33 cellular contexts compared by ENCODE assay signal in the genomic region with DNA sequence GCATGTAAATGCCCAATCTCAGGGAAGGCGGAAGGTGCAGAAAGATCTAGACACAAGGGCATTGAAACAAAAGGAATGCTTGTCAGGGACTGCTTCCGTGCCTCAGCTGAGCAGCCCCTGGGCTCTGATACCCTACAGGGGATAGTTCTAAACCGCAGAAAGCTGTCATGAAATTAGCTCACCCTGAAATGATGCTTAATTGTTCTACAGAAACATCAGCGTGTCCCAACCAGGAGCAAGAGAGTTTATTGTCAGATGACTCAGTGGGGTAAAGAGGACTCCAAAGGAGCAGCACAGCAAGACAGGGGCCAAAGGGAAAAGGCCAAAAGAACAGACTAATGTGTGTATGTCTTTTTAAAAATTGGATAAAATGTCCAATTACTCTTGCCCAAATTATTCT.
"Had no signal": no experiment of that assay in that cellular context is flagged by ENCODE, and none has a peak within 500 bp of the region (broad histone marks: within the 10 kb centered on the region; RNA-seq: fewer than 3 reads in every experiment).

No MANE protein-coding gene starts in this region.

- H3K9me3 ChIP-seq: Peyer's patch had no signal

- H3K27me3 ChIP-seq: brain microvascular endothelial cell, Peyer's patch had no signal

- ATAC-seq: activated CD8-positive, alpha-beta T cell treated with anti-CD3 and anti-CD28 coated beads for 36 hours; activated T-cell treated with anti-CD3 and anti-CD28 coated beads, Interleukin-2, amount 50 U/mL, for 72 hours; activated T-helper 17 cell treated with anti-CD3 and anti-CD28 coated beads, Interleukin-2, amount 50 U/mL, for 72 hours; PC-3; Right ventricle myocardium inferior had no signal

- DNase-seq: activated CD4-positive, alpha-beta T cell treated with anti-CD3 and anti-CD28 coated beads, Interleukin-2, amount 10 ng/mL, durations not matched to agents 24 days and 14 days; activated CD4-positive, alpha-beta T cell treated with anti-CD3 and anti-CD28 coated beads, Interleukin-2, amount 50 U/mL, for 4 hours; activated CD8-positive, alpha-beta T cell treated with anti-CD3 and anti-CD28 coated beads for 36 hours; activated effector memory CD4-positive, alpha-beta T cell treated with anti-CD3 and anti-CD28 coated beads, Interleukin-2, amount 50 U/mL, for 16 hours; activated naive CD4-positive, alpha-beta T cell; activated naive CD4-positive, alpha-beta T cell treated with anti-CD3 and anti-CD28 coated beads, Interleukin-2, amount 50 U/mL, for 16 hours; activated naive CD8-positive, alpha-beta T cell treated with anti-CD3 and anti-CD28 coated beads for 36 hours; activated T-cell treated with anti-CD3 and anti-CD28 coated beads, Interleukin-2, amount 50 U/mL, for 1 hour; activated T-cell treated with anti-CD3 and anti-CD28 coated beads, Interleukin-2, amount 50 U/mL, for 72 hours; amniotic stem cell; aorta; brain microvascular endothelial cell; central memory CD4-positive, alpha-beta T cell; Karpas-422; MM.1S; MV-4-11; NCI-H1092; NCI-H146; NCI-H187; NCI-H2029 treated with DMSO at 0.1 percent for 48 hours; NCI-H2107; NCI-H2171; NCI-H510A; NCI-H748 treated with DMSO at 0.1 percent for 48 hours; NK-92 treated with Interleukin-12 subunit alpha and Interleukin-12 subunit beta, amount 100 ng/mL, for 24 hours; PC-3; Peyer's patch; SIG-M5; T1000 had no signal

- H3K4me3 ChIP-seq: Peyer's patch, SK-N-MC had no signal

- H3K36me3 ChIP-seq: brain microvascular endothelial cell, Peyer's patch had no signal

- H3K27ac ChIP-seq: brain microvascular endothelial cell, Peyer's patch, RWPE1, SK-N-MC had no signal
